ENCODE assay signal across 2 cellular contexts in genomic region chr12:106082216-106083175, GRCh38.
A peak's percentile ranks its signal among the peaks of the same experiment; 100 is the strongest.
TF ChIP-seq lines count a peak whose summit lies in the region.

No MANE protein-coding gene starts in this region.

TF ChIP-seq in GM12878, 131 proteins besides CTCF, POLR2A, EP300 and RAD21:
- TF ChIP-seq SP1 (IDR thresholded peaks at IDR 0.05; ENCODE audit: low read depth, low read length) (no peak), NFIC (IDR thresholded peaks at IDR 0.05; ENCODE audit: low read depth, low read length) (no peak), ZNF384 (IDR thresholded peaks at IDR 0.05; ENCODE audit: borderline replicate concordance, low read depth, low read length) (no peak), CBX5 (IDR thresholded peaks at IDR 0.05; ENCODE audit: low read depth) (no peak), KDM1A (IDR thresholded peaks at IDR 0.05; ENCODE audit: borderline replicate concordance) (no peak), USF1 (IDR thresholded peaks at IDR 0.05; ENCODE audit: borderline replicate concordance, extremely low read length, insufficient read depth, low read depth, low read length) (no peak), POLR2AphosphoS5 (IDR thresholded peaks at IDR 0.05; ENCODE audit: low read length) (no peak)
TF ChIP-seq in GM12878: peak in this region for 0.

TF ChIP-seq in HepG2, 621 proteins besides CTCF, POLR2A, EP300 and RAD21:
- TF ChIP-seq ZNF776 (CRISPR knock-in tag; IDR thresholded peaks at IDR 0.05) (no peak), ZNF333 (CRISPR knock-in tag; IDR thresholded peaks at IDR 0.05; ENCODE audit: borderline replicate concordance) (no peak), ZNF230 (CRISPR knock-in tag; IDR thresholded peaks at IDR 0.05) (no peak), BCL3 (CRISPR knock-in tag; IDR thresholded peaks at IDR 0.05) (no peak), E2F1 (CRISPR knock-in tag; IDR thresholded peaks at IDR 0.05) (no peak), ZNF549 (CRISPR knock-in tag; IDR thresholded peaks at IDR 0.05) (no peak), HOMEZ (CRISPR knock-in tag; IDR thresholded peaks at IDR 0.05; ENCODE audit: low read depth) (0 out of 2 replicates have a peak, but pooled peaks have one; percentile 27), NCOA1 (CRISPR knock-in tag; IDR thresholded peaks at IDR 0.05) (no peak), POGZ (CRISPR knock-in tag; IDR thresholded peaks at IDR 0.05) (no peak), ZNF331 (CRISPR knock-in tag; IDR thresholded peaks at IDR 0.05) (no peak), POLR2AphosphoS5 (IDR thresholded peaks at IDR 0.05; ENCODE audit: low read depth, low read length) (no peak), ZNF773 (CRISPR knock-in tag; IDR thresholded peaks at IDR 0.05; ENCODE audit: borderline replicate concordance) (no peak), FOXP4 (CRISPR knock-in tag; IDR thresholded peaks at IDR 0.05) (no peak), SIX4 (CRISPR knock-in tag; IDR thresholded peaks at IDR 0.05) (no peak), NR2F1 (CRISPR knock-in tag; IDR thresholded peaks at IDR 0.05) (peak; percentile 42 to 64; a peak in 3 of 4 replicates), ZFY (CRISPR knock-in tag; IDR thresholded peaks at IDR 0.05) (no peak), RFXAP (CRISPR knock-in tag; IDR thresholded peaks at IDR 0.05; ENCODE audit: borderline replicate concordance) (no peak), PAF1 (CRISPR knock-in tag; IDR thresholded peaks at IDR 0.05) (no peak), ZNF644 (CRISPR knock-in tag; IDR thresholded peaks at IDR 0.05; ENCODE audit: low read depth) (0 out of 2 replicates have a peak, but pooled peaks have one; percentile 35), TBP (CRISPR knock-in tag; IDR thresholded peaks at IDR 0.05) (no peak), NR2F6 (IDR thresholded peaks at IDR 0.05) (0 out of 2 replicates have a peak, but pooled peaks have one; percentile 30), NR2F6 (CRISPR knock-in tag; IDR thresholded peaks at IDR 0.05) (no peak), FOXJ3 (CRISPR knock-in tag; IDR thresholded peaks at IDR 0.05; ENCODE audit: borderline replicate concordance) (no peak), MTA3 (CRISPR knock-in tag; IDR thresholded peaks at IDR 0.05) (no peak), RARA (CRISPR knock-in tag; IDR thresholded peaks at IDR 0.05) (peak; percentile 40; the same call in 1 of the 2 replicates), PHF5A (CRISPR knock-in tag; IDR thresholded peaks at IDR 0.05; ENCODE audit: low read depth, unreplicated experiment) (no peak)
TF ChIP-seq in HepG2: peak in this region for 5.
